ENCODE assay signal across 8 cellular contexts in genomic region chr4:159102623-159103405, GRCh38. TPM values are rescaled to one million over a fixed set of nuclear protein-coding genes. Genes with fewer than 3 reads are reported as not detected.
DNase-seq lines count a peak whose midpoint lies in the region; ATAC-seq, FAIRE-seq and TF ChIP-seq lines count a peak whose summit lies in the region.

Gene RAPGEF2, plus strand, starts transcription at chr4:159103079. Its CDS starts 1,084 bp downstream, at chr4:159104163.

- DNase-seq in NCI-H69 (lab: John Stamatoyannopoulos, UW) (peak; percentile 95), dedifferentiated amniotic fluid mesenchymal stem cell (ENCODE audit: extremely low spot score) (peak; percentile 88), HepG2 (ENCODE audit: low spot score) (peak; percentile 84)
- DNase-seq in activated CD4-positive, alpha-beta T cell treated with anti-CD3 and anti-CD28 coated beads, Interleukin-2, amount 50 U/mL, for 24 hours (ENCODE audit: low read depth in 1 of 2, low spot score in 1 of 2), result peak; percentile 67 to 85
- DNase-seq in stimulated activated CD4-positive, alpha-beta T cell treated with anti-CD3 and anti-CD28 coated beads, Interleukin-2, amount 100 ng/mL, for 48 hours, result peak; percentile 77 to 80

- peaks cover 43% of the 10 kb centered on the region for H3K4me1 ChIP-seq in HepG2 (ENCODE audit: insufficient read depth, low read length)

- H3K27ac ChIP-seq in C4-2B (peak within 1 kb of the TSS; percentile 74), HepG2 (ENCODE audit: extremely low read length, insufficient read depth, low read length) (peak within 1 kb of the TSS; percentile 85)

- peaks cover 39% of the 10 kb centered on the region for H3K79me2 ChIP-seq in HepG2 (ENCODE audit: insufficient read depth, low read length)

- in situ Hi-C loops in HepG2 (cut with HindIII; ENCODE audit: extremely low pct_ligation_motif_present, low pct_unique_long_range_greater_than_20kb), result loop anchor here (10.0 kb wide), 1 partner anchor 72 kb away; no protein-coding TSS in a partner anchor

- no peak; the same call in 1 of the 2 replicates for TF ChIP-seq RAD21 in HepG2 (CRISPR knock-in tag; IDR thresholded peaks at IDR 0.05)

- H3K9me3 ChIP-seq in HepG2 (ENCODE audit: low read length), result no peaks in the 10 kb centered on the region

- POLR2A ChIA-PET in HepG2 (lab: Yijun Ruan, JAX), result no interaction called here

- intact Hi-C loops in HepG2 (cut with micrococcal nuclease; ENCODE audit: unreplicated experiment), result loop anchor here (1.0 to 10.0 kb wide), 4 partner anchors 56 to 378 kb away; partner anchors contain the start of gene PPID

- peak within 1 kb of the TSS; percentile 93 to 99 (median 96) for H3K4me3 ChIP-seq in HepG2 (replicated peaks in 1 of 3; ENCODE audit: insufficient read depth in 1 of 3, low read depth in 2 of 3, low read length in 3 of 3)

- no peaks in the 10 kb centered on the region; a peak in 1 of 5 replicates for H3K27me3 ChIP-seq in HepG2 (ENCODE audit: control insufficient read depth in 1 of 2, insufficient read depth in 2 of 2, low read length in 2 of 2)

- WGBS in HepG2 (ENCODE audit: low lambda C conversion rate), result no CpG with 5 or more reads among the region's 103 CpGs

- no peak for TF ChIP-seq CTCF in C4-2B (conservative IDR thresholded peaks at IDR 0.05)
- TF ChIP-seq CTCF in HepG2 (CRISPR knock-in tag; IDR thresholded peaks at IDR 0.05), result peak; percentile 38; the same call in 1 of the 2 replicates

- peak; percentile 63 to 72; a peak in 3 of 4 replicates for TF ChIP-seq POLR2A in HepG2 (IDR thresholded peaks at IDR 0.05; ENCODE audit: insufficient read depth in 1 of 2, low read depth in 2 of 2, low read length in 2 of 2)

- FAIRE-seq in HepG2 (lab: Jason Lieb, UNC), result no peak

- H3K9ac ChIP-seq in HepG2 (ENCODE audit: insufficient read depth, low read depth, low read length), result peak within 1 kb of the TSS; percentile 90

- H3K4me2 ChIP-seq in HepG2 (ENCODE audit: low read depth, low read length), result peak within 1 kb of the TSS; percentile 85

- peak; percentile 74 for ATAC-seq in GM19372 (IDR thresholded peaks at IDR 0.05; ENCODE audit: low read depth, unreplicated experiment)
- peak; percentile 77 for ATAC-seq in HG03521 (IDR thresholded peaks at IDR 0.05; ENCODE audit: unreplicated experiment)
- ATAC-seq in HepG2, result peak; percentile 84

- CTCF ChIA-PET in HepG2 (lab: Yijun Ruan, JAX; ENCODE audit: low intra/inter-chr PET ratio, low total read pairs), result no interaction called here

- no TSS peak for BruUV-seq in HepG2 (replicated peaks; lab: Mats Ljungman, UMichigan)

- H3K36me3 ChIP-seq in HepG2 (replicated peaks in 1 of 2; ENCODE audit: control insufficient read depth in 1 of 2, insufficient read depth in 2 of 2, low read length in 2 of 2), result no peaks in the 10 kb centered on the region

- TF ChIP-seq EP300 in HepG2 (IDR thresholded peaks at IDR 0.05; ENCODE audit: low read depth in 2 of 2, low read length in 2 of 2), result no peak
- TF ChIP-seq EP300 in HepG2 (CRISPR knock-in tag; IDR thresholded peaks at IDR 0.05; ENCODE audit: borderline replicate concordance), result no peak

- H4K20me1 ChIP-seq in HepG2 (ENCODE audit: insufficient read depth, low read length), result peaks cover 10% of the 10 kb centered on the region; the same call in 1 of the 2 replicates

- no peak within 1 kb of the TSS for H2AFZ ChIP-seq in HepG2 (ENCODE audit: low read length)

TF ChIP-seq in HepG2, 621 proteins besides CTCF, POLR2A, EP300 and RAD21 (continues in another document):
- TF ChIP-seq ZBTB2 (CRISPR knock-in tag; IDR thresholded peaks at IDR 0.05; ENCODE audit: low read depth), result no peak
- TF ChIP-seq UBTF (CRISPR knock-in tag; IDR thresholded peaks at IDR 0.05), result peak; percentile 65; the same call in 1 of the 2 replicates
- peak; percentile 15; the same call in 1 of the 2 replicates for TF ChIP-seq MEIS2 (CRISPR knock-in tag; IDR thresholded peaks at IDR 0.05)
- no peak for TF ChIP-seq STAT5B (CRISPR knock-in tag; IDR thresholded peaks at IDR 0.05)
- TF ChIP-seq ASH2L (IDR thresholded peaks at IDR 0.05; ENCODE audit: insufficient read length, low read depth, low read length), result peak; percentile 71
- 0 out of 2 replicates have a peak, but pooled peaks have one; percentile 24 for TF ChIP-seq ARHGAP35 (CRISPR knock-in tag; IDR thresholded peaks at IDR 0.05; ENCODE audit: borderline replicate concordance)
- TF ChIP-seq CREM (IDR thresholded peaks at IDR 0.05), result 0 out of 2 replicates have a peak, but pooled peaks have one; percentile 14
- TF ChIP-seq CREM (CRISPR knock-in tag; IDR thresholded peaks at IDR 0.05), result no peak
- TF ChIP-seq ZFP91 (CRISPR knock-in tag; IDR thresholded peaks at IDR 0.05; ENCODE audit: borderline replicate concordance), result peak; percentile 19; the same call in 1 of the 2 replicates
- peak; percentile 62; the same call in 1 of the 2 replicates for TF ChIP-seq ZNF792 (CRISPR knock-in tag; IDR thresholded peaks at IDR 0.05)

RNA-seq across cellular contexts. Expression of gene RAPGEF2, which starts in this region (rescaled TPM):
- 23.0 and 24.3 TPM in 2 replicates for total RNA-seq in HepG2 (2016; rRNA removed; fragmentation: Illumina TruSeq; extraction: Trizol)
- total RNA-seq in HepG2 (2016; cell fraction: cytosol; rRNA removed; fragmentation: Illumina TruSeq; extraction: Trizol; ENCODE audit: low read depth), result 4.9 and 6.3 TPM in 2 replicates
- total RNA-seq in HepG2 (2016; cell fraction: insoluble cytoplasmic fraction; rRNA removed; fragmentation: Illumina TruSeq; extraction: Trizol), result 22.0 and 23.7 TPM in 2 replicates
- 5.0 and 6.3 TPM in 2 replicates for total RNA-seq in HepG2 (2016; cell fraction: membrane; rRNA removed; fragmentation: Illumina TruSeq; extraction: Trizol)
- 35.9 and 37.8 TPM in 2 replicates for total RNA-seq in HepG2 (2016; cell fraction: nucleus; rRNA removed; fragmentation: Illumina TruSeq; extraction: Trizol)
- polyA plus RNA-seq in HepG2 (2011; rRNA removed), result 17.2 and 19.2 TPM in 2 replicates
- polyA plus RNA-seq in HepG2 (2011; cell fraction: cytosol; rRNA removed), result 13.6 and 17.3 TPM in 2 replicates
- polyA plus RNA-seq in HepG2 (2011; cell fraction: nucleus; rRNA removed), result 22.9 and 26.6 TPM in 2 replicates
- polyA plus RNA-seq in HepG2 (2012), result 12.4 and 13.7 TPM in 2 replicates
- 0.24 and 0.32 TPM in 2 replicates for polyA plus RNA-seq in HepG2 (2016; cell fraction: cytosol; fragmentation: Illumina TruSeq; extraction: Trizol; ENCODE audit: low read depth)
- 12.6 and 13.0 TPM in 2 replicates for polyA plus RNA-seq in HepG2 (2016; cell fraction: insoluble cytoplasmic fraction; fragmentation: Illumina TruSeq; extraction: Trizol; ENCODE audit: low read depth)
- polyA plus RNA-seq in HepG2 (2016; cell fraction: membrane; fragmentation: Illumina TruSeq; extraction: Trizol; ENCODE audit: low read depth), result 0.80 and 1.2 TPM in 2 replicates
- polyA plus RNA-seq in HepG2 (2016; cell fraction: nucleus; fragmentation: Illumina TruSeq; extraction: Trizol; ENCODE audit: insufficient read depth, low read depth), result 21.9 and 25.9 TPM in 2 replicates
- 24.7 and 32.1 TPM in 2 replicates for polyA minus RNA-seq in HepG2 (2011; rRNA and poly(A)+ RNA removed; ENCODE audit: low replicate concordance)
- polyA minus RNA-seq in HepG2 (2011; cell fraction: cytosol; rRNA and poly(A)+ RNA removed), result 18.1 and 20.7 TPM in 2 replicates
- polyA minus RNA-seq in HepG2 (2011; cell fraction: nucleus; rRNA and poly(A)+ RNA removed), result 83.3 and 91.0 TPM in 2 replicates

Comparison
In these comparisons a context has a peak if more than half of its experiments do, and no peak if none do; other contexts are left out.
1. Peak in every context shown above with its lines: DNase-seq, ATAC-seq, H3K4me3 ChIP-seq and H3K27ac ChIP-seq.